In genomic region chr4:77152421-77152820, GRCh38 we compare ENCODE assay signal across 13 cellular contexts. TPM values are rescaled to one million over a fixed set of nuclear protein-coding genes. Genes with fewer than 3 reads are reported as not detected.
A peak's percentile ranks its signal among the peaks of the same experiment; 100 is the strongest.
DNase-seq lines count a peak whose midpoint lies in the region; ATAC-seq and TF ChIP-seq lines count a peak whose summit lies in the region.
"Had no signal": no experiment of that assay in that cellular context is flagged by ENCODE, and none has a peak within 500 bp of the region (broad histone marks: within the 10 kb centered on the region; RNA-seq: fewer than 3 reads in every experiment).

No MANE protein-coding gene starts in this region.

- no peak overlapping the region for H3K9ac ChIP-seq in neuronal stem cell (ENCODE audit: low read depth, low read length, poor library complexity)

- H3K18ac ChIP-seq in neuronal stem cell (ENCODE audit: low read length) = no peak overlapping the region

- TF ChIP-seq POLR2A in ovary (IDR thresholded peaks at IDR 0.05) = no peak

- H3K9me3 ChIP-seq in neuronal stem cell (replicated peaks in 1 of 2; ENCODE audit: control insufficient read depth in 2 of 2, insufficient read depth in 1 of 2, low read depth in 1 of 2, low read length in 2 of 2) (no peaks in the 10 kb centered on the region), ovary (no peaks in the 10 kb centered on the region)

- no peak overlapping the region for H4K8ac ChIP-seq in neuronal stem cell (ENCODE audit: low read depth, low read length)

- no peak for TF ChIP-seq EP300 in ovary (IDR thresholded peaks at IDR 0.05)

- H3K79me1 ChIP-seq in neuronal stem cell (ENCODE audit: low read depth, low read length) = no peaks in the 10 kb centered on the region

- H4K91ac ChIP-seq in neuronal stem cell (ENCODE audit: low read depth, low read length, poor library complexity) = no peak overlapping the region

- H3K4me2 ChIP-seq in neuronal stem cell (ENCODE audit: insufficient read depth, low read length, poor library complexity, severe bottlenecking) = no peak overlapping the region

- H3K36me3 ChIP-seq in neuronal stem cell (replicated peaks in 1 of 2; ENCODE audit: control insufficient read depth in 2 of 2, insufficient read depth in 2 of 2, low read length in 2 of 2) (no peaks in the 10 kb centered on the region), ovary (no peaks in the 10 kb centered on the region)

- H3K4me1 ChIP-seq in neuronal stem cell (ENCODE audit: control insufficient read depth in 2 of 2, insufficient read depth in 1 of 2, low read depth in 1 of 2, low read length in 2 of 2) = peaks cover 14 to 21% of the 10 kb centered on the region in 2 donors
- H3K4me1 ChIP-seq in ovary (ENCODE audit: insufficient read depth) = no peaks in the 10 kb centered on the region

- no peak overlapping the region for H3K4ac ChIP-seq in neuronal stem cell (ENCODE audit: low read length)

- H3K27ac ChIP-seq in neuronal stem cell (replicated peaks; ENCODE audit: low read length) (no peak overlapping the region), ovary (no peak overlapping the region)

- peak overlapping the region; percentile 57 for H2AFZ ChIP-seq in neuronal stem cell (ENCODE audit: low read length)

- H2BK120ac ChIP-seq in neuronal stem cell (ENCODE audit: low read depth, low read length) = no peak overlapping the region

- H2BK15ac ChIP-seq in neuronal stem cell (ENCODE audit: low read length) = no peak overlapping the region

- no peak overlapping the region for H2AK5ac ChIP-seq in neuronal stem cell (ENCODE audit: low read depth, low read length)

- DNase-seq in EH (ENCODE audit: low read depth) (peak; percentile 16), NCI-H510A (lab: John Stamatoyannopoulos, UW) (peak; percentile 42), epithelial cell of proximal tubule (ENCODE audit: low read depth) (peak; percentile 26), neuronal stem cell (ENCODE audit: low spot score) (no peak), ovary (no peak), UCSD-AML1 (lab: John Stamatoyannopoulos, UW; ENCODE audit: unreplicated experiment) (no peak), NCI-H345 treated with DMSO at 0.1 percent for 48 hours (lab: John Stamatoyannopoulos, UW; ENCODE audit: unreplicated experiment) (no peak)
- DNase-seq: activated CD4-positive, alpha-beta T cell treated with anti-CD3 and anti-CD28 coated beads, Interleukin-2, amount 50 U/mL, for 1 hour; activated gamma-delta T cell; NCI-H2081; stimulated activated CD4-positive, alpha-beta T cell treated with anti-CD3 and anti-CD28 coated beads, Interleukin-4, amount 100 ng/mL, for 24 hours; stimulated activated naive CD8-positive, alpha-beta T cell treated with anti-CD3 and anti-CD28 coated beads, Interleukin-15, Interleukin-2, amounts not matched to agents 100 U/mL and 50 U/mL, for 24 hours had no signal

- intact Hi-C loops in ovary (cut with DNase I) = no loop called here

- no peak overlapping the region for H2BK12ac ChIP-seq in neuronal stem cell (ENCODE audit: low read length)

- ATAC-seq in HG03354 (IDR thresholded peaks at IDR 0.05; ENCODE audit: poor library complexity, severe bottlenecking, unreplicated experiment) = no peak
- ATAC-seq: stimulated activated naive CD8-positive, alpha-beta T cell treated with anti-CD3 and anti-CD28 coated beads, Interleukin-15, Interleukin-2, amounts not matched to agents 100 U/mL and 50 U/mL, for 24 hours had no signal

- no peak overlapping the region for H3K4me3 ChIP-seq in epithelial cell of proximal tubule (ENCODE audit: low read depth, low read length)
- H3K4me3 ChIP-seq in neuronal stem cell (ENCODE audit: low read length in 2 of 2) = no peak overlapping the region
- no peak overlapping the region for H3K4me3 ChIP-seq in ovary

- no peaks in the 10 kb centered on the region for H3K27me3 ChIP-seq in neuronal stem cell (ENCODE audit: control insufficient read depth in 3 of 3, insufficient read depth in 3 of 3, low read depth in 1 of 3, low read length in 3 of 3)
- H3K27me3 ChIP-seq in ovary = no peaks in the 10 kb centered on the region

- no peak overlapping the region for H3K23ac ChIP-seq in neuronal stem cell (ENCODE audit: low read depth, low read length, poor library complexity)

- no CpG with 5 or more reads among the region's 5 CpGs for WGBS in neuronal stem cell (ENCODE audit: extremely low coverage in 2 of 2, insufficient read length in 2 of 2, insufficient replicate concordance in 1 of 2), 2 donors
- 34 to 44% (median 37%) methylated on average over 5 of the region's 5 CpGs for WGBS in ovary, 3 donors

- H3K14ac ChIP-seq in neuronal stem cell (ENCODE audit: low read length) = no peak overlapping the region

- TF ChIP-seq CTCF in epithelial cell of proximal tubule (conservative IDR thresholded peaks at IDR 0.05; ENCODE audit: low read depth, low read length) (no peak), ovary (IDR thresholded peaks at IDR 0.05) (no peak)

- H2BK5ac ChIP-seq in neuronal stem cell (ENCODE audit: low read length) = no peak overlapping the region

RNA-seq across cellular contexts. Expression of gene CCNG2, which starts 4.6 kb away (rescaled TPM):
- 17.7 and 22.1 TPM in 2 replicates for total RNA-seq in epithelial cell of proximal tubule
- polyA plus RNA-seq in neuronal stem cell (2013, experiment 1 of 2) = 66.4 TPM
- polyA plus RNA-seq in neuronal stem cell (2013, experiment 2 of 2) = 67.3 TPM
- total RNA-seq in ovary = 10 to 100 TPM in 6 of 7 donors, 1 to 10 TPM in 1; 9.9 to 39.0 (median 19.7) TPM
- 10 to 100 TPM; 29.7 to 44.9 TPM for polyA plus RNA-seq in ovary

Comparison
In these comparisons a context has a peak if more than half of its experiments do, and no peak if none do; other contexts are left out.
1. DNase-seq: peak in EH (single experiment), NCI-H510A (single experiment) and epithelial cell of proximal tubule (single experiment); none in neuronal stem cell (single experiment), ovary (0 of 5), UCSD-AML1 (single experiment) and NCI-H345 treated with DMSO at 0.1 percent for 48 hours (single experiment).